ENCODE assay signal across 8 cellular contexts in genomic region chr2:152718047-152718908, GRCh38. TPM values are rescaled to one million over a fixed set of nuclear protein-coding genes. Genes with fewer than 3 reads are reported as not detected.
DNase-seq lines count a peak whose midpoint lies in the region; ATAC-seq and TF ChIP-seq lines count a peak whose summit lies in the region.

Gene ARL6IP6, plus strand, starts transcription at chr2:152718620. Its CDS starts 5 bp downstream, at chr2:152718625.

- peak within 1 kb of the TSS; percentile 98 for H3K4me3 Mint-ChIP-seq in type B pancreatic cell

- no peaks in the 10 kb centered on the region for H3K27me3 Mint-ChIP-seq in type B pancreatic cell

- H3K4me3 ChIP-seq in heart left ventricle, result peak within 1 kb of the TSS; percentile 81 to 96 (median 90)

- peaks cover 33% of the 10 kb centered on the region for H3K36me3 Mint-ChIP-seq in type B pancreatic cell

- H3K4me1 ChIP-seq in heart left ventricle, result peaks cover 0 to 58% (median 28%) of the 10 kb centered on the region in 12 donors

- H3K36me3 ChIP-seq in heart left ventricle, result peaks cover 0 to 39% (median 25%) of the 10 kb centered on the region in 9 donors

- H3K27ac Mint-ChIP-seq in type B pancreatic cell, result peak within 1 kb of the TSS; percentile 98

- ATAC-seq in GM18498 (IDR thresholded peaks at IDR 0.05; ENCODE audit: unreplicated experiment) (peak; percentile 76), HG02885 (IDR thresholded peaks at IDR 0.05; ENCODE audit: poor library complexity, unreplicated experiment) (peak; percentile 68), heart left ventricle (peak; percentile 78 to 91 (median 88))

- peaks cover 24% of the 10 kb centered on the region for H3K4me1 Mint-ChIP-seq in type B pancreatic cell (ENCODE audit: unreplicated experiment)

- no peaks in the 10 kb centered on the region for H3K9me3 Mint-ChIP-seq in type B pancreatic cell

- TF ChIP-seq POLR2A in heart left ventricle (IDR thresholded peaks at IDR 0.05), result peak in 1 of 2 donors; percentile 83

- H3K27ac ChIP-seq in heart left ventricle, result peak within 1 kb of the TSS; percentile 86 to 99 (median 96)

- no peaks in the 10 kb centered on the region for H3K27me3 ChIP-seq in heart left ventricle

- peak; percentile 78 for DNase-seq in NCI-H1694 (lab: John Stamatoyannopoulos, UW)
- DNase-seq in amniotic epithelial cell (ENCODE audit: low read depth), result peak; percentile 84
- peak; percentile 94 to 96 (median 94) for DNase-seq in heart left ventricle
- peak; percentile 94 to 99 (median 96) for DNase-seq in posterior cingulate gyrus
- peak; percentile 95 for DNase-seq in type B pancreatic cell (ENCODE audit: extremely low spot score, unreplicated experiment)

- TF ChIP-seq CTCF in heart left ventricle (IDR thresholded peaks at IDR 0.05) (no peak), type B pancreatic cell (conservative IDR thresholded peaks at IDR 0.05) (no peak)

- no peaks in the 10 kb centered on the region for H3K9me3 ChIP-seq in heart left ventricle

- intact Hi-C loops in T-helper 1 cell treated with Interleukin-12 subunit alpha and Interleukin-12 subunit beta and Interleukin-4 antibody, amounts not matched to agents 30 ng/mL and 1 ng/mL, for 36 hours (cut with micrococcal nuclease), result loop anchor here (1.0 to 5.0 kb wide), 2 partner anchors 1081 to 1429 kb away; partner anchors contain the start of gene NMI
- intact Hi-C loops in heart left ventricle (cut with DNase I) (loop anchor here in 5 of 10 donors (5.0 to 10.0 kb wide), 2 partner anchors 541 to 543 kb away; partner anchors contain the start of gene STAM2 (in 5 of the 5)), posterior cingulate gyrus (cut with DNase I) (loop anchor here (1.0 kb wide), 1 partner anchor 543 kb away; the partner anchor contains the start of gene STAM2)

- WGBS in heart left ventricle, 4 donors, result 0 to 1% (median 0%) methylated on average over 73 to 88 of the region's 88 CpGs

RNA-seq across cellular contexts. Expression of gene ARL6IP6, which starts in this region (rescaled TPM):
- 38.6 and 39.0 TPM in 2 replicates for total RNA-seq in T-helper 1 cell treated with Interleukin-12 subunit alpha and Interleukin-12 subunit beta and Interleukin-4 antibody, amounts not matched to agents 30 ng/mL and 1 ng/mL, for 36 hours
- total RNA-seq in heart left ventricle, result 1 to 10 TPM; 4.9 to 9.6 (median 6.4) TPM
- polyA plus RNA-seq in heart left ventricle, result 1 to 10 TPM; 3.8 to 5.5 TPM
- 20.8 and 26.6 TPM in 2 replicates for total RNA-seq in type B pancreatic cell (ENCODE audit: low replicate concordance)

Comparison
In these comparisons a context has a peak if more than half of its experiments do, and no peak if none do; other contexts are left out.
1. Peak in every context shown above with its lines: DNase-seq, ATAC-seq, H3K4me3 ChIP-seq and H3K27ac ChIP-seq.